Comparison of ENCODE assay signal across 38 cellular contexts in the genomic region with DNA sequence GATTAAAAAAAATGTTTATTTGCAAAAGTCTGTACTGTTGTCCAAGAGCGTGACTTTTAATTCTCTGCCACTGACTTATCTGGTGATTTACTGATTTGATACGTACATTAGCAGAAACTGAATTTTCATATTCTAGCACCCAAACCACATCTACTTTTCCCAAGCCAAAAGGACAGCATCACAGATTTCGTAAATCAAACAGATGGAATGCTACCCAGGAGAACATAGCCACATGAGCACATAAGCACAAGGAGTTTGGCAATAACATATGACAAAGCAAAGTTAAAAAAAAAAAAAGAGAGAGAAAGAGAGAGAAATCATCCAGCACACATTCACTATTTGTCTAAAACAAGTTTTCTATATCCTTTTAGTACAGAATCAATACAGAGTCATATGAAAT.
DNase-seq lines count a peak whose midpoint lies in the region; ATAC-seq and TF ChIP-seq lines count a peak whose summit lies in the region.
"Had no signal": no experiment of that assay in that cellular context is flagged by ENCODE, and none has a peak within 500 bp of the region (broad histone marks: within the 10 kb centered on the region; RNA-seq: fewer than 3 reads in every experiment).

No MANE protein-coding gene starts in this region.

- no peaks in the 10 kb centered on the region for H4K20me1 ChIP-seq in mammary epithelial cell (ENCODE audit: insufficient read depth, low read length)

- no peaks in the 10 kb centered on the region for H3K9me3 Mint-ChIP-seq in MCF 10A (ENCODE audit: unreplicated experiment)
- H3K9me3 Mint-ChIP-seq: activated T-helper 2 cell treated with anti-CD3 and anti-CD28 coated beads, Interferon-gamma antibody, Interleukin-2, Interleukin-4, amounts not matched to agents 10 μg/mL and 5 μg/mL and 100 μg/mL, durations not matched to agents 14 hours and 24 hours and 36 hours; CD4-positive, alpha-beta T cell; natural killer cell; stimulated activated effector memory CD8-positive, alpha-beta T cell treated with anti-CD3 and anti-CD28 coated beads, Interleukin-12 subunit alpha, Interleukin-12 subunit beta, amount 100 ng/mL, for 72 hours had no signal

- in situ Hi-C loops in mammary epithelial cell (cut with MboI; ENCODE audit: low sequenced_read_pairs in 2 of 2), result no loop called here

- H3K27ac Mint-ChIP-seq in MCF 10A (ENCODE audit: low read depth, unreplicated experiment), result no peak overlapping the region
- H3K27ac Mint-ChIP-seq: activated CD8-positive, alpha-beta T cell treated with anti-CD3 and anti-CD28 coated beads, Interleukin-2, amount 10 ng/mL, durations not matched to agents 7 days and 5 days; activated T-helper 2 cell treated with anti-CD3 and anti-CD28 coated beads, Interferon-gamma antibody, Interleukin-2, Interleukin-4, amounts not matched to agents 10 μg/mL and 5 μg/mL and 100 μg/mL, durations not matched to agents 14 hours and 24 hours and 36 hours; CD4-positive, alpha-beta T cell; natural killer cell; stimulated activated effector memory CD8-positive, alpha-beta T cell treated with anti-CD3 and anti-CD28 coated beads, Interleukin-12 subunit alpha, Interleukin-12 subunit beta, amount 100 ng/mL, for 72 hours had no signal

- dilution Hi-C loops in mammary epithelial cell (cut with HindIII; ENCODE audit: low sequenced_read_pairs), result no loop called here

- BruUV-seq in MCF 10A (replicated peaks; lab: Mats Ljungman, UMichigan) (no TSS peak), mammary epithelial cell (replicated peaks; lab: Mats Ljungman, UMichigan) (no TSS peak)

- H3K9me3 ChIP-seq in mammary epithelial cell (replicated peaks; ENCODE audit: insufficient read depth, low read length), result no peaks in the 10 kb centered on the region
- H3K9me3 ChIP-seq in uterus, result no peaks in the 10 kb centered on the region
- H3K9me3 ChIP-seq in tibial artery, result no peaks in the 10 kb centered on the region
- H3K9me3 ChIP-seq: colonic mucosa, gastroesophageal sphincter, mucosa of descending colon, prostate gland, sigmoid colon had no signal

- no peak overlapping the region for H3K27ac ChIP-seq in mammary epithelial cell (ENCODE audit: insufficient read depth, low read depth, low read length)
- no peak overlapping the region for H3K27ac ChIP-seq in uterus
- no peak overlapping the region for H3K27ac ChIP-seq in tibial artery
- H3K27ac ChIP-seq: 22Rv1, colonic mucosa, gastroesophageal sphincter, hepatocyte, prostate gland, sigmoid colon, WERI-Rb-1 had no signal

- H3K4me3 ChIP-seq in mammary epithelial cell (replicated peaks in 1 of 3; ENCODE audit: insufficient read depth in 1 of 3, low read depth in 2 of 3, low read length in 3 of 3), result no peak overlapping the region
- H3K4me3 ChIP-seq in cardiac fibroblast (replicated peaks in 1 of 2; ENCODE audit: low read depth in 2 of 2, low read length in 2 of 2), result no peak overlapping the region
- no peak overlapping the region for H3K4me3 ChIP-seq in fibroblast of villous mesenchyme (ENCODE audit: low read depth, low read length)
- H3K4me3 ChIP-seq in uterus, result no peak overlapping the region
- no peak overlapping the region for H3K4me3 ChIP-seq in tibial artery
- H3K4me3 ChIP-seq: colonic mucosa, gastroesophageal sphincter, hepatocyte, lung, mucosa of descending colon, prostate gland, sigmoid colon had no signal

- H3K36me3 ChIP-seq in mammary epithelial cell (ENCODE audit: insufficient read depth, low read length), result no peaks in the 10 kb centered on the region
- no peaks in the 10 kb centered on the region for H3K36me3 ChIP-seq in uterus
- no peaks in the 10 kb centered on the region for H3K36me3 ChIP-seq in tibial artery
- H3K36me3 ChIP-seq: colonic mucosa, gastroesophageal sphincter, prostate gland, sigmoid colon, WERI-Rb-1 had no signal

- TF ChIP-seq CTCF in MCF 10A (IDR thresholded peaks at IDR 0.05; ENCODE audit: unreplicated experiment), result no peak
- TF ChIP-seq CTCF in mammary epithelial cell (conservative IDR thresholded peaks at IDR 0.05 in 1 of 2, IDR thresholded peaks at IDR 0.05 in 1 of 2; ENCODE audit: extremely low read depth in 1 of 2, insufficient read depth in 1 of 2, low read depth in 1 of 2, low read length in 2 of 2), result no peak
- TF ChIP-seq CTCF in cardiac fibroblast (IDR thresholded peaks at IDR 0.05; ENCODE audit: low read depth, low read length), result no peak
- no peak for TF ChIP-seq CTCF in fibroblast of villous mesenchyme (IDR thresholded peaks at IDR 0.05; ENCODE audit: insufficient read depth, low read depth, low read length)
- no peak for TF ChIP-seq CTCF in uterus (IDR thresholded peaks at IDR 0.05)
- no peak for TF ChIP-seq CTCF in tibial artery (IDR thresholded peaks at IDR 0.05)

- H3K4me1 Mint-ChIP-seq in MCF 10A (ENCODE audit: insufficient read depth, unreplicated experiment), result peaks cover 8% of the 10 kb centered on the region

- TF ChIP-seq POLR2A in uterus (IDR thresholded peaks at IDR 0.05), result no peak

- no peaks in the 10 kb centered on the region for H3K79me2 ChIP-seq in mammary epithelial cell (ENCODE audit: insufficient read depth, low read length)
- H3K79me2 ChIP-seq: hepatocyte had no signal

- CTCF ChIA-PET in MCF 10A (lab: Yijun Ruan, JAX), result interaction anchor here (0.7 kb wide), 1 partner anchor 279 kb away, joined by 3 read pairs; no protein-coding TSS in a partner anchor
- CTCF ChIA-PET in mammary epithelial cell (lab: Charles Lee; ENCODE audit: low non-redundant PET), result no interaction called here

- no peak overlapping the region for H3K4me3 Mint-ChIP-seq in MCF 10A (ENCODE audit: unreplicated experiment)
- H3K4me3 Mint-ChIP-seq: activated CD8-positive, alpha-beta T cell treated with anti-CD3 and anti-CD28 coated beads, Interleukin-2, amount 10 ng/mL, durations not matched to agents 7 days and 5 days; CD4-positive, alpha-beta T cell; natural killer cell; stimulated activated effector memory CD8-positive, alpha-beta T cell treated with anti-CD3 and anti-CD28 coated beads, Interleukin-12 subunit alpha, Interleukin-12 subunit beta, amount 100 ng/mL, for 72 hours had no signal

- no peak overlapping the region for H3K4me2 ChIP-seq in mammary epithelial cell (ENCODE audit: insufficient read depth, low read depth, low read length)
- H3K4me2 ChIP-seq: hepatocyte had no signal

- no peak overlapping the region for H2AFZ ChIP-seq in mammary epithelial cell (ENCODE audit: low read depth, low read length)
- H2AFZ ChIP-seq: hepatocyte had no signal

- H3K4me1 ChIP-seq in mammary epithelial cell (ENCODE audit: insufficient read depth, low read length), result no peaks in the 10 kb centered on the region
- no peaks in the 10 kb centered on the region for H3K4me1 ChIP-seq in uterus
- H3K4me1 ChIP-seq in tibial artery, result no peaks in the 10 kb centered on the region
- H3K4me1 ChIP-seq: colonic mucosa, gastroesophageal sphincter, prostate gland, sigmoid colon had no signal

- ATAC-seq in GM19023 (IDR thresholded peaks at IDR 0.05; ENCODE audit: unreplicated experiment), result no peak
- ATAC-seq: activated CD8-positive, alpha-beta T cell treated with anti-CD3 and anti-CD28 coated beads, Interleukin-2, amount 10 ng/mL, durations not matched to agents 7 days and 5 days; gastroesophageal sphincter; HCT116; HepG2; mucosa of descending colon; natural killer cell; stimulated activated effector memory CD8-positive, alpha-beta T cell treated with anti-CD3 and anti-CD28 coated beads, Interleukin-12 subunit alpha, Interleukin-12 subunit beta, amount 100 ng/mL, for 72 hours had no signal

- no peaks in the 10 kb centered on the region for H3K27me3 Mint-ChIP-seq in MCF 10A (ENCODE audit: insufficient read depth, unreplicated experiment)
- H3K27me3 Mint-ChIP-seq: CD4-positive, alpha-beta T cell had no signal

- no peak overlapping the region for H3K9ac ChIP-seq in mammary epithelial cell (ENCODE audit: insufficient read depth, low read length)

- no peaks in the 10 kb centered on the region for H3K36me3 Mint-ChIP-seq in MCF 10A (ENCODE audit: insufficient read depth, unreplicated experiment)
- H3K36me3 Mint-ChIP-seq: natural killer cell; stimulated activated effector memory CD8-positive, alpha-beta T cell treated with anti-CD3 and anti-CD28 coated beads, Interleukin-12 subunit alpha, Interleukin-12 subunit beta, amount 100 ng/mL, for 72 hours had no signal

- POLR2A ChIA-PET in MCF 10A (lab: Yijun Ruan, JAX), result no interaction called here

- peak; percentile 59 for DNase-seq in MCF 10A (ENCODE audit: unreplicated experiment)
- DNase-seq in mammary epithelial cell, result no peak
- peak; percentile 31 to 53 for DNase-seq in cardiac fibroblast (ENCODE audit: low read depth in 2 of 2)
- DNase-seq in fibroblast of villous mesenchyme (ENCODE audit: low read depth), result peak; percentile 52
- DNase-seq in head of caudate nucleus, result no peak
- no peak for DNase-seq in uterus
- DNase-seq in tibial artery, result no peak
- DNase-seq: activated CD4-positive, alpha-beta T cell treated with anti-CD3 and anti-CD28 coated beads for 4 hours; activated CD8-positive, alpha-beta T cell treated with anti-CD3 and anti-CD28 coated beads, Interleukin-2, amount 10 ng/mL, durations not matched to agents 7 days and 5 days; activated naive CD4-positive, alpha-beta T cell treated with anti-CD3 and anti-CD28 coated beads, Interleukin-2, amount 50 U/mL, for 16 hours; AML-193; amygdala; CD4-positive, alpha-beta T cell; colonic mucosa; DND-41; effector memory CD4-positive, alpha-beta T cell; mucosa of descending colon; natural killer cell; NCI-H1092; NCI-H1694 treated with DMSO at 0.1 percent for 48 hours; NCI-H2171; nucleus accumbens; sigmoid colon; stimulated activated CD4-positive, alpha-beta T cell treated with anti-CD3 and anti-CD28 coated beads, Interleukin-15, amount 100 ng/mL, for 24 hours; stimulated activated CD4-positive, alpha-beta T cell treated with anti-CD3 and anti-CD28 coated beads, Interleukin-4, amount 100 ng/mL, for 4 hours; SW 1271; T-helper 9 cell; WERI-Rb-1 had no signal

- H3K27me3 ChIP-seq in mammary epithelial cell (ENCODE audit: insufficient read depth, low read length) (no peaks in the 10 kb centered on the region), uterus (no peaks in the 10 kb centered on the region), tibial artery (no peaks in the 10 kb centered on the region)
- H3K27me3 ChIP-seq: colonic mucosa, gastroesophageal sphincter, hepatocyte, sigmoid colon had no signal

- WGBS in mammary epithelial cell (ENCODE audit: low coverage, missing lambda C conversion rate), result 81% methylated on average over 3 of the region's 3 CpGs

- intact Hi-C loops in MCF 10A (cut with micrococcal nuclease) (no loop called here), mammary epithelial cell (cut with micrococcal nuclease) (no loop called here), head of caudate nucleus (cut with DNase I) (no loop called here), uterus (cut with DNase I; ENCODE audit: low total_unique reads) (no loop called here), tibial artery (cut with DNase I; ENCODE audit: low total_unique reads) (no loop called here)

Comparison
In these comparisons a context has a peak if more than half of its experiments do, and no peak if none do; other contexts are left out.
1. DNase-seq: peak in MCF 10A (single experiment), cardiac fibroblast (2 of 2) and fibroblast of villous mesenchyme (single experiment); none in mammary epithelial cell (single experiment), head of caudate nucleus (0 of 42), uterus (0 of 2) and tibial artery (0 of 2).